1 cellular context compared by ENCODE assay signal in the genomic region with DNA sequence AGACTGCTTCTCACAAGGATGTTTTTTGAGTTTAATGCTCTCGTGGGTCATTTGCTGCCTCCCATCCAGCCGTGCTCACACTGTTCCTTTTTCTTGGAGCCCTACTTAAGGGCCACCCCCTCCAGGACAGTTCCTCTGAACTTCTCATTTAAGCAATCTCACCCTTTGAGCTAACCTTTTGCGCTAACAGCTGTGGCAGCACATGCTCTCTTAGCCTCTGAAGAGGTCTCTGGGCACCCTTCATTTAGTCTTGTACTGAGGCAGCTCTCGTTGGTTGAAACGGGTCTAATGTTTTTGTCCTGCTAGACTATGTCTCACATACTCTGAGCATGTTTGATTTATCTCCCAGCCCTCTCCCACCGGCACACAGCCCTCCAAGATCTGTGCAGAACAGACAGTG.
TF ChIP-seq lines count a peak whose summit lies in the region.

No MANE protein-coding gene starts in this region.

TF ChIP-seq in H1, 55 proteins besides CTCF, POLR2A, EP300 and RAD21 (continued from another document):
- no peak for TF ChIP-seq RFX5 (IDR thresholded peaks at IDR 0.05; ENCODE audit: borderline replicate concordance, low read depth, low read length)
- TF ChIP-seq, protein P1, sequence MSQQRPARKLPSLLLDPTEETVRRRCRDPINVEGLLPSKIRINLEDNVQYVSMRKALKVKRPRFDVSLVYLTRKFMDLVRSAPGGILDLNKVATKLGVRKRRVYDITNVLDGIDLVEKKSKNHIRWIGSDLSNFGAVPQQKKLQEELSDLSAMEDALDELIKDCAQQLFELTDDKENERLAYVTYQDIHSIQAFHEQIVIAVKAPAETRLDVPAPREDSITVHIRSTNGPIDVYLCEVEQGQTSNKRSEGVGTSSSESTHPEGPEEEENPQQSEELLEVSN (IDR thresholded peaks at IDR 0.05), result no peak
- no peak for TF ChIP-seq PHF8 (conservative IDR thresholded peaks at IDR 0.05; ENCODE audit: low read depth, low read length)
- TF ChIP-seq TEAD4 (IDR thresholded peaks at IDR 0.05; ENCODE audit: low read depth, low read length), result no peak
- no peak for TF ChIP-seq BACH1 (IDR thresholded peaks at IDR 0.05; ENCODE audit: low read length)
- no peak for TF ChIP-seq FOSL1 (IDR thresholded peaks at IDR 0.05; ENCODE audit: insufficient read depth, low read depth, low read length)
TF ChIP-seq in H1: peak in this region for 0.
